13 cellular contexts compared by ENCODE assay signal in the genomic region with DNA sequence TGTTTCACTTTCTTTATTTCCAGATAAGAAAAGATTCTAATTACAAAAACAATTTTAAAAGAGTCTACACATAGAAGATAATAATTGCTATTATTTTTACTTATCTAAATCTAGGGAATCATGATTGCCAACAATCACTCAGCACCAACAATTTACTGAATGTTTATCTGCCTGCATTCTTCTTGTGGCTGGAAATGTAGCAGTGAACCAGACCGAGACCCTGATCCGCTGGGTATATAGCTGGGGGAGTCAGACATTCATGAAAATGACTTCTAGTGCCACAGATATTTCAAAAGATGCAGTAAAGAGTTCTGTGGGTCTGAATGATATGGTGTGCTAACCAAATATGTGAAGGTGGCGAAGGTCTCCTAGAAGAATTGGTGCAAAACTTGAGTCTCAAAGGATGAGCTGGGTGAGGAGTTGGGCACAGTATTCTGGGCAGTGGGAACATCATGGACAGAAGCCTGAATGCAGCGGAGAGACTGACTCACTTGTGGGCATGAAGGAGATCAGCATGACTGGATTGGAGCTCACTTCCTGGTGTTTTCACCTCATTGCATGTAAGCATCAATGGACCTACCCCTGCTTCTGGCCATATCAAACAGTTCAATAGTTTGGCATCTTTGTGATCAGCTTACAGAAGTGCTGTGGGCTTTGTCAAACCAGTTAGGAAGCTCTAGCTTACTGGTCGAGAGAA. TPM values are rescaled to one million over a fixed set of nuclear protein-coding genes. Genes with fewer than 3 reads are reported as not detected.
DNase-seq lines count a peak whose midpoint lies in the region; ATAC-seq, FAIRE-seq and TF ChIP-seq lines count a peak whose summit lies in the region.
"Had no signal": no experiment of that assay in that cellular context is flagged by ENCODE, and none has a peak within 500 bp of the region (broad histone marks: within the 10 kb centered on the region; RNA-seq: fewer than 3 reads in every experiment).

No MANE protein-coding gene starts in this region.

- TF ChIP-seq CTCF in HepG2 (CRISPR knock-in tag; IDR thresholded peaks at IDR 0.05) (no peak), right lobe of liver (IDR thresholded peaks at IDR 0.05) (no peak), brain microvascular endothelial cell (IDR thresholded peaks at IDR 0.05; ENCODE audit: low read depth, low read length, missing control alignments) (no peak), hepatocyte (IDR thresholded peaks at IDR 0.05; ENCODE audit: poor library complexity) (no peak), tibial artery (IDR thresholded peaks at IDR 0.05) (no peak)

- FAIRE-seq in HepG2 (lab: Jason Lieb, UNC), result no peak
- FAIRE-seq: endometrium had no signal

- H3K9me2 ChIP-seq in hepatocyte (replicated peaks; ENCODE audit: insufficient read depth), result no peaks in the 10 kb centered on the region

- intact Hi-C loops in HepG2 (cut with micrococcal nuclease; ENCODE audit: unreplicated experiment), result no loop called here
- intact Hi-C loops in right lobe of liver (cut with DNase I), result no loop called here
- intact Hi-C loops in tibial artery (cut with DNase I; ENCODE audit: low total_unique reads), result no loop called here

- H2AFZ ChIP-seq in HepG2 (ENCODE audit: low read length) (peak overlapping the region; percentile 24), hepatocyte (no peak overlapping the region)

- H3K4me3 ChIP-seq in HepG2 (replicated peaks in 1 of 3; ENCODE audit: insufficient read depth in 1 of 3, low read depth in 2 of 3, low read length in 3 of 3) (no peak overlapping the region), right lobe of liver (no peak overlapping the region), brain microvascular endothelial cell (ENCODE audit: low read depth, low read length) (no peak overlapping the region), hepatocyte (no peak overlapping the region), tibial artery (no peak overlapping the region)

- H3K79me2 ChIP-seq in HepG2 (ENCODE audit: insufficient read depth, low read length) (no peaks in the 10 kb centered on the region), hepatocyte (no peaks in the 10 kb centered on the region)

- H3K27ac ChIP-seq in HepG2 (ENCODE audit: extremely low read length, insufficient read depth, low read length), result no peak overlapping the region
- H3K27ac ChIP-seq in right lobe of liver, result no peak overlapping the region
- H3K27ac ChIP-seq in brain microvascular endothelial cell, result peak overlapping the region; percentile 98
- H3K27ac ChIP-seq in hepatocyte, result peak overlapping the region; percentile 71
- peak overlapping the region; percentile 39 to 52 for H3K27ac ChIP-seq in tibial artery
- H3K27ac ChIP-seq: VCaP had no signal

- H3K4me2 ChIP-seq in HepG2 (ENCODE audit: low read depth, low read length) (no peak overlapping the region), hepatocyte (no peak overlapping the region)

- TF ChIP-seq RAD21 in HepG2 (CRISPR knock-in tag; IDR thresholded peaks at IDR 0.05), result no peak

- H3K27me3 ChIP-seq in HepG2 (ENCODE audit: control insufficient read depth in 1 of 2, insufficient read depth in 2 of 2, low read length in 2 of 2) (no peaks in the 10 kb centered on the region), right lobe of liver (no peaks in the 10 kb centered on the region), brain microvascular endothelial cell (replicated peaks) (no peaks in the 10 kb centered on the region), hepatocyte (no peaks in the 10 kb centered on the region), tibial artery (no peaks in the 10 kb centered on the region)

- TF ChIP-seq POLR2A in HepG2 (IDR thresholded peaks at IDR 0.05; ENCODE audit: insufficient read depth in 1 of 2, low read depth in 2 of 2, low read length in 2 of 2), result no peak
- TF ChIP-seq POLR2A in right lobe of liver (IDR thresholded peaks at IDR 0.05), result no peak

- H3K4me1 ChIP-seq in HepG2 (ENCODE audit: insufficient read depth, low read length) (peaks cover 18% of the 10 kb centered on the region), right lobe of liver (no peaks in the 10 kb centered on the region), hepatocyte (ENCODE audit: insufficient read depth) (peaks cover 24% of the 10 kb centered on the region), tibial artery (peaks cover 0 to 41% (median 14%) of the 10 kb centered on the region in 4 donors)

- DNase-seq in HepG2 (ENCODE audit: low spot score) (no peak), right lobe of liver (no peak), brain microvascular endothelial cell (peak; percentile 73), hepatocyte (ENCODE audit: low spot score) (no peak), tibial artery (no peak), amygdala (lab: John Stamatoyannopoulos, UW) (no peak), medulla oblongata (ENCODE audit: extremely low spot score) (no peak)
- DNase-seq: NCI-H1105 treated with DMSO at 0.1 percent for 48 hours; NCI-H345; stimulated activated naive CD4-positive, alpha-beta T cell treated with Interleukin-2 at 50 U/mL for 16 hours had no signal

- H3K36me3 ChIP-seq in HepG2 (replicated peaks in 1 of 2; ENCODE audit: control insufficient read depth in 1 of 2, insufficient read depth in 2 of 2, low read length in 2 of 2), result no peaks in the 10 kb centered on the region
- no peaks in the 10 kb centered on the region for H3K36me3 ChIP-seq in right lobe of liver
- no peaks in the 10 kb centered on the region for H3K36me3 ChIP-seq in brain microvascular endothelial cell (replicated peaks)
- no peaks in the 10 kb centered on the region for H3K36me3 ChIP-seq in hepatocyte (replicated peaks; ENCODE audit: insufficient read depth, low read depth)
- H3K36me3 ChIP-seq in tibial artery, result no peaks in the 10 kb centered on the region

- BruUV-seq in HepG2 (replicated peaks; lab: Mats Ljungman, UMichigan), result no TSS peak

- 89% methylated on average over 5 of the region's 5 CpGs for WGBS in HepG2 (ENCODE audit: low lambda C conversion rate)
- 84% methylated on average over 5 of the region's 5 CpGs for WGBS in right lobe of liver (ENCODE audit: insufficient coverage, low coverage, low lambda C conversion rate, missing lambda C conversion rate)
- 80% methylated on average over 5 of the region's 5 CpGs for WGBS in hepatocyte (ENCODE audit: low lambda C conversion rate, missing lambda C conversion rate)

- CTCF ChIA-PET in HepG2 (lab: Yijun Ruan, JAX; ENCODE audit: low intra/inter-chr PET ratio, low total read pairs), result no interaction called here

- POLR2A ChIA-PET in HepG2 (lab: Yijun Ruan, JAX), result no interaction called here

- in situ Hi-C loops in HepG2 (cut with HindIII; ENCODE audit: extremely low pct_ligation_motif_present, low pct_unique_long_range_greater_than_20kb), result no loop called here
- in situ Hi-C loops in brain microvascular endothelial cell (cut with HindIII; ENCODE audit: low pct_ligation_motif_present, low sequenced_read_pairs), result no loop called here

- ATAC-seq in HepG2 (no peak), right lobe of liver (no peak), HG03159 (IDR thresholded peaks at IDR 0.05; ENCODE audit: unreplicated experiment) (no peak)

- no peak overlapping the region for H3K9ac ChIP-seq in HepG2 (ENCODE audit: insufficient read depth, low read depth, low read length)

- no peak for TF ChIP-seq EP300 in HepG2 (IDR thresholded peaks at IDR 0.05; ENCODE audit: low read depth in 2 of 2, low read length in 2 of 2)
- no peak for TF ChIP-seq EP300 in HepG2 (CRISPR knock-in tag; IDR thresholded peaks at IDR 0.05; ENCODE audit: borderline replicate concordance)

- H3K9me3 ChIP-seq in HepG2 (ENCODE audit: low read length) (no peaks in the 10 kb centered on the region), right lobe of liver (no peaks in the 10 kb centered on the region), hepatocyte (ENCODE audit: low read depth) (no peaks in the 10 kb centered on the region), tibial artery (no peaks in the 10 kb centered on the region)

- H4K20me1 ChIP-seq in HepG2 (ENCODE audit: insufficient read depth, low read length) (no peaks in the 10 kb centered on the region), hepatocyte (ENCODE audit: insufficient read depth, poor library complexity, severe bottlenecking) (no peaks in the 10 kb centered on the region)

TF ChIP-seq in HepG2, 621 proteins besides CTCF, POLR2A, EP300 and RAD21 (continues in another document):
- no peak for TF ChIP-seq DNMT1 (CRISPR knock-in tag; IDR thresholded peaks at IDR 0.05)
- TF ChIP-seq HNRNPH1 (optimal IDR thresholded peaks at IDR 0.05; ENCODE audit: low read depth, low read length), result no peak
- TF ChIP-seq, protein P1, sequence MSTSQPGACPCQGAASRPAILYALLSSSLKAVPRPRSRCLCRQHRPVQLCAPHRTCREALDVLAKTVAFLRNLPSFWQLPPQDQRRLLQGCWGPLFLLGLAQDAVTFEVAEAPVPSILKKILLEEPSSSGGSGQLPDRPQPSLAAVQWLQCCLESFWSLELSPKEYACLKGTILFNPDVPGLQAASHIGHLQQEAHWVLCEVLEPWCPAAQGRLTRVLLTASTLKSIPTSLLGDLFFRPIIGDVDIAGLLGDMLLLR (CRISPR knock-in tag; IDR thresholded peaks at IDR 0.05), result 0 out of 2 replicates have a peak, but pooled peaks have one; percentile 27

RNA-seq across cellular contexts. Expression of a gene that starts 26.1 kb away (rescaled TPM):
- total RNA-seq in HepG2 (2016; rRNA removed; fragmentation: Illumina TruSeq; extraction: Trizol) (1,029 and 1,847 TPM in 2 replicates), right lobe of liver (1,000 to 10,000 TPM in 5 of 6 experiments, 100 to 1,000 TPM in 1; 938 to 2,279 (median 1,324) TPM), hepatocyte (2,129 and 3,020 TPM in 2 replicates)
- total RNA-seq in HepG2 (2016; cell fraction: cytosol; rRNA removed; fragmentation: Illumina TruSeq; extraction: Trizol; ENCODE audit: low read depth), result 126 and 147 TPM in 2 replicates
- 854 and 1,853 TPM in 2 replicates for total RNA-seq in HepG2 (2016; cell fraction: insoluble cytoplasmic fraction; rRNA removed; fragmentation: Illumina TruSeq; extraction: Trizol)
- 296 and 350 TPM in 2 replicates for total RNA-seq in HepG2 (2016; cell fraction: membrane; rRNA removed; fragmentation: Illumina TruSeq; extraction: Trizol)
- 2,550 and 3,138 TPM in 2 replicates for total RNA-seq in HepG2 (2016; cell fraction: nucleus; rRNA removed; fragmentation: Illumina TruSeq; extraction: Trizol)
- polyA plus RNA-seq in HepG2 (2011; rRNA removed) (6,471 and 8,294 TPM in 2 replicates), hepatocyte (1,572 and 1,650 TPM in 2 replicates)
- polyA plus RNA-seq in HepG2 (2011; cell fraction: cytosol; rRNA removed), result 5,228 and 6,020 TPM in 2 replicates
- polyA plus RNA-seq in HepG2 (2011; cell fraction: nucleus; rRNA removed), result 7,071 and 7,329 TPM in 2 replicates
- 6,919 and 7,291 TPM in 2 replicates for polyA plus RNA-seq in HepG2 (2012)
- 105 and 116 TPM in 2 replicates for polyA plus RNA-seq in HepG2 (2016; cell fraction: cytosol; fragmentation: Illumina TruSeq; extraction: Trizol; ENCODE audit: low read depth)
- polyA plus RNA-seq in HepG2 (2016; cell fraction: insoluble cytoplasmic fraction; fragmentation: Illumina TruSeq; extraction: Trizol; ENCODE audit: low read depth), result 930 and 1,012 TPM in 2 replicates
- 206 and 247 TPM in 2 replicates for polyA plus RNA-seq in HepG2 (2016; cell fraction: membrane; fragmentation: Illumina TruSeq; extraction: Trizol; ENCODE audit: low read depth)
- 3,833 and 4,011 TPM in 2 replicates for polyA plus RNA-seq in HepG2 (2016; cell fraction: nucleus; fragmentation: Illumina TruSeq; extraction: Trizol; ENCODE audit: insufficient read depth, low read depth)
- polyA minus RNA-seq in HepG2 (2011; rRNA and poly(A)+ RNA removed; ENCODE audit: low replicate concordance), result 4.7 and 8,343 TPM in 2 replicates
- 6,416 and 9,415 TPM in 2 replicates for polyA minus RNA-seq in HepG2 (2011; cell fraction: cytosol; rRNA and poly(A)+ RNA removed)
- 5,814 and 6,553 TPM in 2 replicates for polyA minus RNA-seq in HepG2 (2011; cell fraction: nucleus; rRNA and poly(A)+ RNA removed)

Comparison
In these comparisons a context has a peak if more than half of its experiments do, and no peak if none do; other contexts are left out.
1. H3K27ac ChIP-seq: peak in brain microvascular endothelial cell (single experiment), hepatocyte (single experiment) and tibial artery (2 of 2); none in HepG2 (single experiment) and right lobe of liver (0 of 3).